Comparison of ENCODE assay signal across 8 cellular contexts in the genomic region with DNA sequence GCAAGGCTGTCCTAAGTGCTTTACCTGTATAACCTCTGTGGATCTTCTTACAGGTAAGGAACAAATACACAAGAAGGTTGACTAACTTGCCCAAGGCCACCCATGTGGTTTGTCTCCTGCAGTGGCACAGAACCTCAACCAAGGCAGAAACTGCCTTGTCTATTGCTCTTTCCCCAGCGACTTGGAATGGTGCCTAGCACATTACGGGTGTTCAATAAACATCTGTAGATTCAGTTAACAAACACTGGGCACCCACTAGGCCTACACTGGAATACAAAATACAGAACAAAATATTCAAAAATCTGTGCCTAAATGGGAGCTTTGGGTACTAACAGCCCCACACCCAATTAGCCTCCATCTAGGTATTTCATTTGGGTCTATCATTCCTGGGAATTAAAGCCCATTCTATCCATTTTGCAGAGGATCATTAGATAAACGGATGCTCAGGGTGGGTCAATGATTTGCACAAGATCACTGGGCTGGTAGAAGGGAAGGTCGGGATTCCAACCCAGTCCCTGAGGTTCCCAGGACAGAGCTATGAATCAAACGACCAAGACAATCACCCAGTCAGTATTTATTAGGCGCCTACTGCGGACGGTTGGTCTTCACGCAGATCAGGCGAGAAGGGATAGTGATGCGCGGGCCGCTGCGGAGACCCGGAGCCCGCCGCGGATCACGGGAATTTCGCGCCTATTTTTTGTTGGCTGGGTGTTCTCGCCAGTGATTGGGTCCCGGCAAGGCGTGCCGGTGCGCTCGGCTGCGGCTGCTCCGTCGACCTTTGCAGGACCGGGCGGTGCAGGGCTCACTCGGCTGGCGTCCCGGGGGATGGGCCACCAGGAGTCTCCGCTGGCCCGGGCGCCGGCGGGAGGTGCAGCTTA. TPM values are rescaled to one million over a fixed set of nuclear protein-coding genes. Genes with fewer than 3 reads are reported as not detected.
DNase-seq lines count a peak whose midpoint lies in the region; ATAC-seq and TF ChIP-seq lines count a peak whose summit lies in the region.

A gene (plus strand): TSS at position 771 of the 878 bp plus-strand sequence. CDS start 55 bp downstream, at position 826.

- TF ChIP-seq CTCF in DOHH2 (IDR thresholded peaks at IDR 0.05; ENCODE audit: low read depth, low read length, poor library complexity, severe bottlenecking) (no peak), Peyer's patch (IDR thresholded peaks at IDR 0.05) (no peak)

- H3K36me3 ChIP-seq in DOHH2 (ENCODE audit: control insufficient read depth, low read length) (peaks cover 37% of the 10 kb centered on the region), HUES48 (ENCODE audit: control insufficient read depth, insufficient read depth, low read length) (peaks cover 13% of the 10 kb centered on the region), Peyer's patch (peaks cover 0 to 4% (median 0%) of the 10 kb centered on the region in 3 donors)

- peaks cover 26% of the 10 kb centered on the region for H3K36me3 Mint-ChIP-seq in activated naive CD8-positive, alpha-beta T cell treated with anti-CD3 and anti-CD28 coated beads for 36 hours

- ATAC-seq in GM21529 (IDR thresholded peaks at IDR 0.05; ENCODE audit: unreplicated experiment) (peak; percentile 43), left ventricle myocardium superior (peak; percentile 82), sciatic nerve (peak; percentile 58)

- H3K27me3 Mint-ChIP-seq in activated naive CD8-positive, alpha-beta T cell treated with anti-CD3 and anti-CD28 coated beads for 36 hours: no peaks in the 10 kb centered on the region

- H3K4me2 ChIP-seq in DOHH2 (ENCODE audit: low read length): peak within 1 kb of the TSS; percentile 96

- peak within 1 kb of the TSS; percentile 97 for H3K9ac ChIP-seq in HUES48 (ENCODE audit: low read depth, low read length)

- H3K4me1 ChIP-seq in DOHH2 (ENCODE audit: control insufficient read depth, low read length) (peaks cover 34% of the 10 kb centered on the region), HUES48 (ENCODE audit: control insufficient read depth, insufficient read depth, low read length) (peaks cover 27% of the 10 kb centered on the region), Peyer's patch (peaks cover 5 to 34% (median 19%) of the 10 kb centered on the region in 4 donors)

- peaks cover 45% of the 10 kb centered on the region for H3K79me2 ChIP-seq in DOHH2 (ENCODE audit: control insufficient read depth, low read length)

- H4K20me1 ChIP-seq in DOHH2 (ENCODE audit: control insufficient read depth, insufficient read depth, low read depth, low read length): peaks cover 23% of the 10 kb centered on the region

- no peak for DNase-seq in Peyer's patch
- DNase-seq in activated naive CD8-positive, alpha-beta T cell treated with anti-CD3 and anti-CD28 coated beads for 36 hours: peak; percentile 82
- DNase-seq in left ventricle myocardium superior: no peak
- DNase-seq in sciatic nerve (ENCODE audit: low spot score): no peak
- DNase-seq in inferior parietal cortex (ENCODE audit: extremely low spot score): no peak

- peak within 1 kb of the TSS; percentile 83 for H3K4me3 ChIP-seq in DOHH2 (ENCODE audit: low read length)
- H3K4me3 ChIP-seq in HUES48 (ENCODE audit: low read depth, low read length): peak within 1 kb of the TSS; percentile 70
- H3K4me3 ChIP-seq in Peyer's patch: peak within 1 kb of the TSS; percentile 66 to 91 (median 82)

- H3K9me3 Mint-ChIP-seq in activated naive CD8-positive, alpha-beta T cell treated with anti-CD3 and anti-CD28 coated beads for 36 hours: no peaks in the 10 kb centered on the region

- intact Hi-C loops in left ventricle myocardium superior (cut with micrococcal nuclease) (no loop called here), sciatic nerve (cut with DNase I) (no loop called here)

- H3K9me3 ChIP-seq in DOHH2 (ENCODE audit: control insufficient read depth, insufficient read depth, low read length) (no peaks in the 10 kb centered on the region), HUES48 (ENCODE audit: control insufficient read depth, insufficient read depth, low read length) (no peaks in the 10 kb centered on the region), Peyer's patch (no peaks in the 10 kb centered on the region)

- H3K27ac Mint-ChIP-seq in activated naive CD8-positive, alpha-beta T cell treated with anti-CD3 and anti-CD28 coated beads for 36 hours: peak within 1 kb of the TSS; percentile 99

- H3K27ac ChIP-seq in DOHH2 (ENCODE audit: low read depth, low read length) (peak within 1 kb of the TSS; percentile 89), HUES48 (ENCODE audit: low read depth, low read length) (peak within 1 kb of the TSS; percentile 99), Peyer's patch (peak within 1 kb of the TSS; percentile 95 to 99 (median 98))

- peaks cover 35% of the 10 kb centered on the region for H3K4me1 Mint-ChIP-seq in activated naive CD8-positive, alpha-beta T cell treated with anti-CD3 and anti-CD28 coated beads for 36 hours

- H3K27me3 ChIP-seq in DOHH2 (ENCODE audit: control insufficient read depth, low read length): no peaks in the 10 kb centered on the region
- no peaks in the 10 kb centered on the region for H3K27me3 ChIP-seq in HUES48 (ENCODE audit: control insufficient read depth, insufficient read depth, low read length)
- H3K27me3 ChIP-seq in Peyer's patch: no peaks in the 10 kb centered on the region

- no peaks in the 10 kb centered on the region for H3K9me2 ChIP-seq in DOHH2 (replicated peaks; ENCODE audit: control insufficient read depth, low read length)

- H3F3A ChIP-seq in DOHH2 (ENCODE audit: control insufficient read depth, insufficient read depth): no peaks in the 10 kb centered on the region

- H3K4me3 Mint-ChIP-seq in activated naive CD8-positive, alpha-beta T cell treated with anti-CD3 and anti-CD28 coated beads for 36 hours: peak within 1 kb of the TSS; percentile 95

- no peak for TF ChIP-seq POLR2A in Peyer's patch (IDR thresholded peaks at IDR 0.05)

RNA-seq across cellular contexts. Expression of the gene that starts here (rescaled TPM):
- total RNA-seq in Peyer's patch: 10 to 100 TPM; 24.3 to 39.6 (median 36.3) TPM
- total RNA-seq in activated naive CD8-positive, alpha-beta T cell treated with anti-CD3 and anti-CD28 coated beads for 36 hours: 10 to 100 TPM; 19.1 to 19.9 TPM
- total RNA-seq in left ventricle myocardium superior: 15.9 TPM
- 10.2 TPM for total RNA-seq in sciatic nerve
